ENCODE assay signal across 18 cellular contexts in the genomic region with DNA sequence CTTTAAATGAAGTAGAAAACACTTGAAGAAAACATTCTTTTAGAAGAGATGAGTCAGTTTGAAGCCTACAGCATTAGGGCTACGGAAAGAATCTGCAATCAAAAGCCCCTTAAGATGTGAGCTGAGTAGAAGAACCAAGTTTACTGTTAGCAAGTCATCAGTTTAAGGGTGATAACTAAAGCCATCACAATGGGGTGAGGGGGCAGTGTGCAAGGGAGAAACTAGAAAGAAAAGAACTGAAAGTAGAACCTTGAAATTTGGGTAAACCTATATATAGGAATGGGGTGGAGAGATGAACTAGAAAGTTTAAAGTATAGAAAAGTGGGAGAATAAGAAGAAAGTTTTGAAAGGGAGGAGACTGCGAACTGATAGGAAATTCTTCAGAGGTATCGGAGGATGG.
"Had no signal": no experiment of that assay in that cellular context is flagged by ENCODE, and none has a peak within 500 bp of the region (broad histone marks: within the 10 kb centered on the region; RNA-seq: fewer than 3 reads in every experiment).

No MANE protein-coding gene starts in this region.

- H3K4me3 Mint-ChIP-seq: activated naive CD4-positive, alpha-beta T cell treated with anti-CD3 and anti-CD28 coated beads, Interleukin-2, amount 50 U/mL, for 24 hours; naive thymus-derived CD8-positive, alpha-beta T cell had no signal

- H3K27ac ChIP-seq: body of pancreas, coronary artery, neutrophil, thyroid gland, vagina had no signal

- H3K36me3 ChIP-seq: neutrophil, thyroid gland, vagina had no signal

- H3K4me3 ChIP-seq: body of pancreas, coronary artery, thyroid gland, vagina had no signal

- H3K9me3 ChIP-seq: body of pancreas, neutrophil, thyroid gland, vagina had no signal

- H3K9me3 Mint-ChIP-seq: activated naive CD4-positive, alpha-beta T cell treated with anti-CD3 and anti-CD28 coated beads, Interleukin-2, amount 50 U/mL, for 24 hours; activated T-helper 2 cell treated with anti-CD3 and anti-CD28 coated beads, Interferon-gamma antibody, Interleukin-2, Interleukin-4, amounts not matched to agents 10 μg/mL and 5 μg/mL and 100 μg/mL, durations not matched to agents 14 hours and 24 hours and 36 hours; naive thymus-derived CD8-positive, alpha-beta T cell had no signal

- ATAC-seq: body of pancreas; naive thymus-derived CD8-positive, alpha-beta T cell; right cardiac atrium had no signal

- H3K4me1 ChIP-seq: thyroid gland, vagina had no signal

- H3K36me3 Mint-ChIP-seq: activated naive CD4-positive, alpha-beta T cell treated with anti-CD3 and anti-CD28 coated beads, Interleukin-2, amount 50 U/mL, for 24 hours; naive thymus-derived CD8-positive, alpha-beta T cell had no signal

- H3K27me3 Mint-ChIP-seq: activated naive CD4-positive, alpha-beta T cell treated with anti-CD3 and anti-CD28 coated beads, Interleukin-2, amount 50 U/mL, for 24 hours had no signal

- DNase-seq: activated CD4-positive, alpha-beta T cell treated with anti-CD3 and anti-CD28 coated beads, Interleukin-2, amount 50 U/mL, for 1 hour; activated CD4-positive, CD25-positive, alpha-beta regulatory T cell; activated T-cell treated with anti-CD3 and anti-CD28 coated beads for 4 hours; amniotic stem cell; body of pancreas; central memory CD4-positive, alpha-beta T cell; effector CD4-positive, alpha-beta T cell; foreskin melanocyte; head of caudate nucleus; naive thymus-derived CD8-positive, alpha-beta T cell; right cardiac atrium; small intestine; thyroid gland had no signal

- H3K27me3 ChIP-seq: body of pancreas, neutrophil, thyroid gland, vagina had no signal

- H3K4me1 Mint-ChIP-seq: activated naive CD4-positive, alpha-beta T cell treated with anti-CD3 and anti-CD28 coated beads, Interleukin-2, amount 50 U/mL, for 24 hours; naive thymus-derived CD8-positive, alpha-beta T cell had no signal
